13 cellular contexts compared by ENCODE assay signal in genomic region chr4:115515379-115516171, GRCh38.
DNase-seq lines count a peak whose midpoint lies in the region; ATAC-seq, FAIRE-seq and TF ChIP-seq lines count a peak whose summit lies in the region.
"Had no signal": no experiment of that assay in that cellular context is flagged by ENCODE, and none has a peak within 500 bp of the region (broad histone marks: within the 10 kb centered on the region; RNA-seq: fewer than 3 reads in every experiment).

No MANE protein-coding gene starts in this region.

- no peak overlapping the region for H3K27ac Mint-ChIP-seq in activated CD8-positive, alpha-beta T cell treated with anti-CD3 and anti-CD28 coated beads, Interleukin-2, amount 10 ng/mL, durations not matched to agents 7 days and 5 days

- H3K27me3 Mint-ChIP-seq in activated CD8-positive, alpha-beta T cell treated with anti-CD3 and anti-CD28 coated beads, Interleukin-2, amount 10 ng/mL, durations not matched to agents 7 days and 5 days (ENCODE audit: low read depth): no peaks in the 10 kb centered on the region

- CTCF ChIA-PET in activated CD8-positive, alpha-beta T cell treated with anti-CD3 and anti-CD28 coated beads, Interleukin-2, amount 10 ng/mL, durations not matched to agents 7 days and 5 days (lab: Charles Lee): no interaction called here

- POLR2A ChIA-PET in activated CD8-positive, alpha-beta T cell treated with anti-CD3 and anti-CD28 coated beads, Interleukin-2, amount 10 ng/mL, durations not matched to agents 7 days and 5 days (lab: Charles Lee): no interaction called here

- H3K27me3 ChIP-seq in lower lobe of right lung (ENCODE audit: low read depth) (no peaks in the 10 kb centered on the region), vagina (no peaks in the 10 kb centered on the region)
- H3K27me3 ChIP-seq: BLaER1 treated with 17β-estradiol and CSF1 and Interleukin-3, amounts not matched to agents 10 nM and 100 nM had no signal

- H3K4me3 ChIP-seq in lower lobe of right lung (no peak overlapping the region), vagina (no peak overlapping the region)
- H3K4me3 ChIP-seq: BLaER1 treated with 17β-estradiol and CSF1 and Interleukin-3, amounts not matched to agents 10 nM and 100 nM had no signal

- peak; percentile 95 for ATAC-seq in GM19351 (IDR thresholded peaks at IDR 0.05; ENCODE audit: unreplicated experiment)
- peak; percentile 84 for ATAC-seq in HG02870 (IDR thresholded peaks at IDR 0.05; ENCODE audit: unreplicated experiment)
- no peak for ATAC-seq in lower lobe of right lung
- ATAC-seq in activated CD8-positive, alpha-beta T cell treated with anti-CD3 and anti-CD28 coated beads, Interleukin-2, amount 10 ng/mL, durations not matched to agents 7 days and 5 days: no peak
- ATAC-seq: left cardiac atrium had no signal

- FAIRE-seq in GM12891 (lab: Jason Lieb, UNC): no peak

- TF ChIP-seq CTCF in lower lobe of right lung (IDR thresholded peaks at IDR 0.05) (no peak), vagina (IDR thresholded peaks at IDR 0.05) (no peak)

- no peak overlapping the region for H3K4me3 Mint-ChIP-seq in activated CD8-positive, alpha-beta T cell treated with anti-CD3 and anti-CD28 coated beads, Interleukin-2, amount 10 ng/mL, durations not matched to agents 7 days and 5 days

- H3K4me1 Mint-ChIP-seq in activated CD8-positive, alpha-beta T cell treated with anti-CD3 and anti-CD28 coated beads, Interleukin-2, amount 10 ng/mL, durations not matched to agents 7 days and 5 days (ENCODE audit: low read depth): no peaks in the 10 kb centered on the region

- H3K27ac ChIP-seq in lower lobe of right lung: no peak overlapping the region
- H3K27ac ChIP-seq in vagina: no peak overlapping the region
- H3K27ac ChIP-seq: BLaER1 treated with 17β-estradiol and CSF1 and Interleukin-3, amounts not matched to agents 10 nM and 100 nM had no signal

- H3K4me1 ChIP-seq in lower lobe of right lung (no peaks in the 10 kb centered on the region), vagina (no peaks in the 10 kb centered on the region)
- H3K4me1 ChIP-seq: BLaER1 treated with 17β-estradiol and CSF1 and Interleukin-3, amounts not matched to agents 10 nM and 100 nM had no signal

- no peaks in the 10 kb centered on the region for H3K9me3 Mint-ChIP-seq in activated CD8-positive, alpha-beta T cell treated with anti-CD3 and anti-CD28 coated beads, Interleukin-2, amount 10 ng/mL, durations not matched to agents 7 days and 5 days (ENCODE audit: insufficient read depth)

- no peak for TF ChIP-seq POLR2A in GM12891 (IDR thresholded peaks at IDR 0.05; ENCODE audit: low read depth, low read length)
- no peak for TF ChIP-seq POLR2A in vagina (IDR thresholded peaks at IDR 0.05)

- peak; percentile 1 for DNase-seq in GM12891 (ENCODE audit: insufficient read length, low spot score)
- DNase-seq in HuH-7 (ENCODE audit: low spot score): peak; percentile 0
- DNase-seq in lower lobe of right lung: no peak
- no peak for DNase-seq in cerebellum (ENCODE audit: low spot score)
- DNase-seq in activated CD8-positive, alpha-beta T cell treated with anti-CD3 and anti-CD28 coated beads, Interleukin-2, amount 10 ng/mL, durations not matched to agents 7 days and 5 days: no peak
- no peak for DNase-seq in vagina (ENCODE audit: extremely low spot score in 2 of 2)
- DNase-seq: activated T-cell treated with anti-CD3 and anti-CD28 coated beads, Interleukin-2, amount 50 U/mL, for 48 hours; left cardiac atrium; NCI-H1105; SW 1271 had no signal

- H3K36me3 ChIP-seq in lower lobe of right lung (no peaks in the 10 kb centered on the region), vagina (no peaks in the 10 kb centered on the region)
- H3K36me3 ChIP-seq: BLaER1 treated with 17β-estradiol and CSF1 and Interleukin-3, amounts not matched to agents 10 nM and 100 nM had no signal

- H3K36me3 Mint-ChIP-seq in activated CD8-positive, alpha-beta T cell treated with anti-CD3 and anti-CD28 coated beads, Interleukin-2, amount 10 ng/mL, durations not matched to agents 7 days and 5 days (ENCODE audit: low read depth): no peaks in the 10 kb centered on the region

- H3K9me3 ChIP-seq in lower lobe of right lung (no peaks in the 10 kb centered on the region), vagina (no peaks in the 10 kb centered on the region)
- H3K9me3 ChIP-seq: BLaER1 treated with 17β-estradiol and CSF1 and Interleukin-3, amounts not matched to agents 10 nM and 100 nM had no signal

- intact Hi-C loops in lower lobe of right lung (cut with DNase I) (no loop called here), vagina (cut with DNase I) (no loop called here)

TF ChIP-seq in GM12891, 5 proteins besides CTCF, POLR2A, EP300 and RAD21:
- no peak for TF ChIP-seq POU2F2 (IDR thresholded peaks at IDR 0.05; ENCODE audit: low read depth, low read length)
- TF ChIP-seq POLR2AphosphoS5 (IDR thresholded peaks at IDR 0.05; ENCODE audit: low read depth, low read length): no peak
- TF ChIP-seq SPI1 (IDR thresholded peaks at IDR 0.05; ENCODE audit: low read depth, low read length): no peak
- no peak for TF ChIP-seq PAX5 (IDR thresholded peaks at IDR 0.05; ENCODE audit: insufficient read depth, low read length, severe bottlenecking)
- no peak for TF ChIP-seq TAF1 (IDR thresholded peaks at IDR 0.05; ENCODE audit: low read depth, low read length)

Comparison
In these comparisons a context has a peak if more than half of its experiments do, and no peak if none do; other contexts are left out.
1. DNase-seq: peak in GM12891 (single experiment) and HuH-7 (single experiment); none in lower lobe of right lung (single experiment), cerebellum (single experiment), activated CD8-positive, alpha-beta T cell treated with anti-CD3 and anti-CD28 coated beads, Interleukin-2, amount 10 ng/mL, durations not matched to agents 7 days and 5 days (single experiment) and vagina (0 of 2).
2. ATAC-seq: peak in GM19351 (single experiment) and HG02870 (single experiment); none in lower lobe of right lung (0 of 2) and activated CD8-positive, alpha-beta T cell treated with anti-CD3 and anti-CD28 coated beads, Interleukin-2, amount 10 ng/mL, durations not matched to agents 7 days and 5 days (single experiment).